11 cellular contexts compared by ENCODE assay signal in genomic region chr14:41222581-41222980, GRCh38.
"Had no signal": no experiment of that assay in that cellular context is flagged by ENCODE, and none has a peak within 500 bp of the region (broad histone marks: within the 10 kb centered on the region; RNA-seq: fewer than 3 reads in every experiment).

No MANE protein-coding gene starts in this region.

- H3K27ac Mint-ChIP-seq: HFFc6 had no signal

- DNase-seq: GM23248, GOT3, H7, HFFc6, IMR-90, KG1 had no signal

- H3K4me1 ChIP-seq: HAP-1 had no signal

- H3K9me3 ChIP-seq: HAP-1 had no signal

- H3K27ac ChIP-seq: GM23248, HL-60 had no signal

- H3K36me3 ChIP-seq: HAP-1 had no signal

- FAIRE-seq: HepG2, K562 had no signal

- H3K4me3 Mint-ChIP-seq: HFFc6 had no signal

- ATAC-seq: HCT116, HepG2, K562 had no signal

- H3K4me3 ChIP-seq: GM23248, HAP-1, K562 had no signal
